Comparison of ENCODE assay signal across 11 cellular contexts in the genomic region with DNA sequence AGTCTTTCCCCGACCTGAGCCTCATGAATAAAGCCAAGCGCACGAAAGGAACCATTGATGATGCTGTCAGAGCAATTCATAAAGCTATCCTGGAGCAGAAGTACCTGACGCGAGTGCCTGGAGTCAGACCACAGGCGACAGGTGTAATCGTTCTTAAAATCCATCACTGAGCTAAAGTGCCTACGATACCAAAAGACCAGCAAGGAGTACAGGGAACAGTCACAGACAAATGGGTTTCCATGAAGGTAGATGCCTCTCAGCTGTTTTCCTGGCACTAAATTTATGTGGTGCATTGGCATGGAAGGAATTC. TPM values are rescaled to one million over a fixed set of nuclear protein-coding genes. Genes with fewer than 3 reads are reported as not detected.
DNase-seq lines count a peak whose midpoint lies in the region; ATAC-seq and TF ChIP-seq lines count a peak whose summit lies in the region.
"Had no signal": no experiment of that assay in that cellular context is flagged by ENCODE, and none has a peak within 500 bp of the region (broad histone marks: within the 10 kb centered on the region; RNA-seq: fewer than 3 reads in every experiment).

No MANE protein-coding gene starts in this region.

- POLR2A ChIA-PET in activated CD4-positive, alpha-beta T cell treated with anti-CD3 and anti-CD28 coated beads for 36 hours (lab: Charles Lee): interaction anchor here (0.6 to 1.8 kb wide), 3 partner anchors 8 to 629 kb away, joined by 3 to 10 read pairs (median 6); no protein-coding TSS in a partner anchor

- TF ChIP-seq POLR2A in testis (IDR thresholded peaks at IDR 0.05): no peak

- H3K27ac Mint-ChIP-seq in activated CD4-positive, alpha-beta T cell treated with anti-CD3 and anti-CD28 coated beads for 36 hours: peak overlapping the region; percentile 96
- peak overlapping the region; percentile 15 for H3K27ac Mint-ChIP-seq in activated T-helper 1 cell treated with anti-CD3 and anti-CD28 coated beads, Interleukin-12 subunit alpha, Interleukin-12 subunit beta, Interleukin-2, Interleukin-4 antibody, amounts not matched to agents 30 ng/mL and 10 ng/mL and 1 ng/mL, durations not matched to agents 14 hours and 24 hours and 36 hours
- no peak overlapping the region for H3K27ac Mint-ChIP-seq in stimulated activated naive CD8-positive, alpha-beta T cell treated with anti-CD3 and anti-CD28 coated beads, Interleukin-15, amount 100 ng/mL, for 72 hours

- H3K27me3 Mint-ChIP-seq in activated CD4-positive, alpha-beta T cell treated with anti-CD3 and anti-CD28 coated beads for 36 hours: no peaks in the 10 kb centered on the region
- H3K27me3 Mint-ChIP-seq in activated T-helper 1 cell treated with anti-CD3 and anti-CD28 coated beads, Interleukin-12 subunit alpha, Interleukin-12 subunit beta, Interleukin-2, Interleukin-4 antibody, amounts not matched to agents 30 ng/mL and 10 ng/mL and 1 ng/mL, durations not matched to agents 14 hours and 24 hours and 36 hours (ENCODE audit: insufficient read depth): no peaks in the 10 kb centered on the region
- no peaks in the 10 kb centered on the region for H3K27me3 Mint-ChIP-seq in stimulated activated naive CD8-positive, alpha-beta T cell treated with anti-CD3 and anti-CD28 coated beads, Interleukin-15, amount 100 ng/mL, for 72 hours

- ATAC-seq in activated CD4-positive, alpha-beta T cell treated with anti-CD3 and anti-CD28 coated beads for 36 hours: no peak
- ATAC-seq in stimulated activated naive CD8-positive, alpha-beta T cell treated with anti-CD3 and anti-CD28 coated beads, Interleukin-15, amount 100 ng/mL, for 72 hours: no peak
- no peak for ATAC-seq in HG03342 (IDR thresholded peaks at IDR 0.05; ENCODE audit: unreplicated experiment)

- H3K4me3 Mint-ChIP-seq in activated CD4-positive, alpha-beta T cell treated with anti-CD3 and anti-CD28 coated beads for 36 hours: peak overlapping the region; percentile 96
- peak overlapping the region; percentile 97 for H3K4me3 Mint-ChIP-seq in activated T-helper 1 cell treated with anti-CD3 and anti-CD28 coated beads, Interleukin-12 subunit alpha, Interleukin-12 subunit beta, Interleukin-2, Interleukin-4 antibody, amounts not matched to agents 30 ng/mL and 10 ng/mL and 1 ng/mL, durations not matched to agents 14 hours and 24 hours and 36 hours
- H3K4me3 Mint-ChIP-seq in stimulated activated naive CD8-positive, alpha-beta T cell treated with anti-CD3 and anti-CD28 coated beads, Interleukin-15, amount 100 ng/mL, for 72 hours: peak overlapping the region; percentile 90 to 98

- H3K36me3 Mint-ChIP-seq in activated CD4-positive, alpha-beta T cell treated with anti-CD3 and anti-CD28 coated beads for 36 hours (ENCODE audit: low read depth): peaks cover 37% of the 10 kb centered on the region
- peaks cover 16% of the 10 kb centered on the region for H3K36me3 Mint-ChIP-seq in activated T-helper 1 cell treated with anti-CD3 and anti-CD28 coated beads, Interleukin-12 subunit alpha, Interleukin-12 subunit beta, Interleukin-2, Interleukin-4 antibody, amounts not matched to agents 30 ng/mL and 10 ng/mL and 1 ng/mL, durations not matched to agents 14 hours and 24 hours and 36 hours (ENCODE audit: low read depth)

- peaks cover 4% of the 10 kb centered on the region for H3K4me1 ChIP-seq in testis

- H3K36me3 ChIP-seq in kidney epithelial cell (ENCODE audit: control insufficient read depth, insufficient read depth, low read length) (no peaks in the 10 kb centered on the region), testis (ENCODE audit: low read depth, missing control alignments) (no peaks in the 10 kb centered on the region)
- H3K36me3 ChIP-seq: adrenal gland had no signal

- peak overlapping the region; percentile 68 for H3K4me3 ChIP-seq in kidney epithelial cell (ENCODE audit: low read depth, low read length)
- H3K4me3 ChIP-seq in testis: no peak overlapping the region

- no peak for DNase-seq in activated CD4-positive, alpha-beta T cell treated with anti-CD3 and anti-CD28 coated beads for 36 hours
- no peak for DNase-seq in activated CD4-positive, alpha-beta T cell treated with anti-CD3 and anti-CD28 coated beads for 48 hours
- DNase-seq in activated T-helper 1 cell treated with anti-CD3 and anti-CD28 coated beads, Interleukin-12 subunit alpha, Interleukin-12 subunit beta, Interleukin-2, Interleukin-4 antibody, amounts not matched to agents 30 ng/mL and 10 ng/mL and 1 ng/mL, durations not matched to agents 14 hours and 24 hours and 36 hours (ENCODE audit: low spot score): no peak
- DNase-seq in kidney epithelial cell (ENCODE audit: low read depth) (no peak), GM13976 (ENCODE audit: low spot score) (no peak), testis (no peak)
- no peak for DNase-seq in stimulated activated naive CD8-positive, alpha-beta T cell treated with anti-CD3 and anti-CD28 coated beads, Interleukin-15, amount 100 ng/mL, for 72 hours
- DNase-seq: NCI-H510A treated with DMSO at 0.1 percent for 48 hours, T1000 had no signal

- no peaks in the 10 kb centered on the region for H3K9me3 ChIP-seq in testis
- H3K9me3 ChIP-seq: adrenal gland had no signal

- intact Hi-C loops in activated CD4-positive, alpha-beta T cell treated with anti-CD3 and anti-CD28 coated beads for 36 hours (cut with DNase I, micrococcal nuclease): loop anchor here (1.0 to 2.0 kb wide), 5 partner anchors 45 to 229 kb away; no protein-coding TSS in a partner anchor
- intact Hi-C loops in activated T-helper 1 cell treated with anti-CD3 and anti-CD28 coated beads, Interleukin-12 subunit alpha, Interleukin-12 subunit beta, Interleukin-2, Interleukin-4 antibody, amounts not matched to agents 30 ng/mL and 10 ng/mL and 1 ng/mL, durations not matched to agents 14 hours and 24 hours and 36 hours (cut with micrococcal nuclease): loop anchor here (2.0 to 5.0 kb wide), 3 partner anchors 45 to 1086 kb away; partner anchors contain the start of gene SCAF11
- intact Hi-C loops in testis (cut with DNase I; ENCODE audit: low total_unique reads): no loop called here

- no peaks in the 10 kb centered on the region for H3K27me3 ChIP-seq in kidney epithelial cell (ENCODE audit: control insufficient read depth, insufficient read depth, low read length)
- no peaks in the 10 kb centered on the region for H3K27me3 ChIP-seq in testis
- H3K27me3 ChIP-seq: adrenal gland had no signal

- in situ Hi-C loops in GM13976 (cut with MboI; ENCODE audit: low sequenced_read_pairs, unreplicated experiment): no loop called here

- CTCF ChIA-PET in activated CD4-positive, alpha-beta T cell treated with anti-CD3 and anti-CD28 coated beads for 36 hours (lab: Charles Lee): interaction anchor here (0.7 to 6.0 kb wide), 8 partner anchors 8 to 199 kb away, joined by 3 to 34 read pairs (median 4); no protein-coding TSS in a partner anchor

- no peak overlapping the region for H3K27ac ChIP-seq in testis
- H3K27ac ChIP-seq: adrenal gland had no signal

- H3K4me1 Mint-ChIP-seq in activated CD4-positive, alpha-beta T cell treated with anti-CD3 and anti-CD28 coated beads for 36 hours: peaks cover 58% of the 10 kb centered on the region
- H3K4me1 Mint-ChIP-seq in activated T-helper 1 cell treated with anti-CD3 and anti-CD28 coated beads, Interleukin-12 subunit alpha, Interleukin-12 subunit beta, Interleukin-2, Interleukin-4 antibody, amounts not matched to agents 30 ng/mL and 10 ng/mL and 1 ng/mL, durations not matched to agents 14 hours and 24 hours and 36 hours (ENCODE audit: low read depth): peaks cover 66% of the 10 kb centered on the region
- peaks cover 60% of the 10 kb centered on the region for H3K4me1 Mint-ChIP-seq in stimulated activated naive CD8-positive, alpha-beta T cell treated with anti-CD3 and anti-CD28 coated beads, Interleukin-15, amount 100 ng/mL, for 72 hours

- H3K9me3 Mint-ChIP-seq in activated CD4-positive, alpha-beta T cell treated with anti-CD3 and anti-CD28 coated beads for 36 hours (ENCODE audit: low read depth): no peaks in the 10 kb centered on the region
- no peaks in the 10 kb centered on the region for H3K9me3 Mint-ChIP-seq in activated T-helper 1 cell treated with anti-CD3 and anti-CD28 coated beads, Interleukin-12 subunit alpha, Interleukin-12 subunit beta, Interleukin-2, Interleukin-4 antibody, amounts not matched to agents 30 ng/mL and 10 ng/mL and 1 ng/mL, durations not matched to agents 14 hours and 24 hours and 36 hours
- no peaks in the 10 kb centered on the region for H3K9me3 Mint-ChIP-seq in stimulated activated naive CD8-positive, alpha-beta T cell treated with anti-CD3 and anti-CD28 coated beads, Interleukin-15, amount 100 ng/mL, for 72 hours

- TF ChIP-seq CTCF in kidney epithelial cell (IDR thresholded peaks at IDR 0.05; ENCODE audit: insufficient read depth, low read length, poor library complexity, severe bottlenecking) (no peak), GM13976 (IDR thresholded peaks at IDR 0.05; ENCODE audit: borderline replicate concordance, control extremely low read depth, extremely low read depth, insufficient read depth, missing control alignments) (no peak), testis (IDR thresholded peaks at IDR 0.05) (no peak)

- WGBS in testis, 2 donors: 54 to 83% methylated on average over 8 of the region's 8 CpGs

RNA-seq across cellular contexts. Expression of gene PCED1B, which starts 1.4 kb away (rescaled TPM):
- total RNA-seq in activated CD4-positive, alpha-beta T cell treated with anti-CD3 and anti-CD28 coated beads for 36 hours: 10 to 100 TPM; 76.3 to 82.3 TPM
- total RNA-seq in activated T-helper 1 cell treated with anti-CD3 and anti-CD28 coated beads, Interleukin-12 subunit alpha, Interleukin-12 subunit beta, Interleukin-2, Interleukin-4 antibody, amounts not matched to agents 30 ng/mL and 10 ng/mL and 1 ng/mL, durations not matched to agents 14 hours and 24 hours and 36 hours: 50.8 and 55.5 TPM in 2 replicates
- total RNA-seq in kidney epithelial cell (4.8 and 8.4 TPM in 2 replicates), testis (10 to 100 TPM; 47.2 to 56.1 TPM)
- polyA plus RNA-seq in testis (ENCODE audit: insufficient read depth, low read depth, low replicate concordance): 30.0 TPM

RNA-seq across cellular contexts. Expression of gene AMIGO2, which starts 1.7 kb away (rescaled TPM):
- 10 to 100 TPM; 15.1 to 17.1 TPM for total RNA-seq in activated CD4-positive, alpha-beta T cell treated with anti-CD3 and anti-CD28 coated beads for 36 hours
- total RNA-seq in activated T-helper 1 cell treated with anti-CD3 and anti-CD28 coated beads, Interleukin-12 subunit alpha, Interleukin-12 subunit beta, Interleukin-2, Interleukin-4 antibody, amounts not matched to agents 30 ng/mL and 10 ng/mL and 1 ng/mL, durations not matched to agents 14 hours and 24 hours and 36 hours: 11.6 and 12.5 TPM in 2 replicates
- total RNA-seq in kidney epithelial cell (271 and 284 TPM in 2 replicates), testis (10 to 100 TPM; 35.4 to 53.2 TPM)
- polyA plus RNA-seq in testis (ENCODE audit: insufficient read depth, low read depth, low replicate concordance): 28.8 TPM

Comparison
In these comparisons a context has a peak if more than half of its experiments do, and no peak if none do; other contexts are left out.
1. H3K27ac Mint-ChIP-seq: peak in activated CD4-positive, alpha-beta T cell treated with anti-CD3 and anti-CD28 coated beads for 36 hours (single experiment) and activated T-helper 1 cell treated with anti-CD3 and anti-CD28 coated beads, Interleukin-12 subunit alpha, Interleukin-12 subunit beta, Interleukin-2, Interleukin-4 antibody, amounts not matched to agents 30 ng/mL and 10 ng/mL and 1 ng/mL, durations not matched to agents 14 hours and 24 hours and 36 hours (single experiment); none in stimulated activated naive CD8-positive, alpha-beta T cell treated with anti-CD3 and anti-CD28 coated beads, Interleukin-15, amount 100 ng/mL, for 72 hours (0 of 2).
2. Peak in every context shown above with its lines, with median percentiles within 50 percentile points of each other: H3K4me3 Mint-ChIP-seq.